9 cellular contexts compared by ENCODE assay signal in the genomic region with DNA sequence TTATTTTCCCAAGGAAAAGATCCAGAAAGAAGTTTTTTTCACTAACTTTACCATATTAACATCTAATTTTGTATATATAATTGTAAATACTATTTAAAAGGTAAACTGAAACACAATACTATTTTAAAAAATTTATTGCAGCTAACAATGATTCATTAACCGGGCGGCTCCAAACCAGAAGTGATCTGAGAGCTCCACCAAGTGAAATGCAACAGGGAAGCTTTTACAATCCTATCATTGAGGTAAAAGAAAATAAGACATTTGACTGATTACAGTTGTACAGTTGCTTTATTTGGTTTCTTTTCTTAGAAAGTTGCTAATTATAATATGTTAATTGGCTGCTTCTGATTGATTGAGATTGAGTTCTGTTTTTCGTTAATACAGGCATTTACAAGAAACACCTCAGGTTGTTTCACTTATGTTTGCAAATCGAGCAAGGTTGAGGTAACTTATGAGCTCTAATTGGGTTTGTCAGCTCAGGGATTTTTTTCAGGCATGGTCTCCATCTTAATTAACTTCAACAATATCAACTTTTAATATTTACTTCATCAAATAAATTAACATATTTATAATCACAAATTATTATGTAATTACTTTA.
DNase-seq lines count a peak whose midpoint lies in the region; ATAC-seq, FAIRE-seq and TF ChIP-seq lines count a peak whose summit lies in the region.
"Had no signal": no experiment of that assay in that cellular context is flagged by ENCODE, and none has a peak within 500 bp of the region (broad histone marks: within the 10 kb centered on the region; RNA-seq: fewer than 3 reads in every experiment).

No MANE protein-coding gene starts in this region.

- CTCF ChIA-PET in PC-3 (lab: Charles Lee): interaction anchor here (0.5 to 1.1 kb wide), 7 partner anchors 12 to 1151 kb away, joined by 3 to 4 read pairs (median 3); a partner anchor contains a TSS

- H3K4me3 Mint-ChIP-seq in activated T-helper 1 cell treated with anti-CD3 and anti-CD28 coated beads, Interleukin-12 subunit alpha, Interleukin-12 subunit beta, Interleukin-2, Interleukin-4 antibody, amounts not matched to agents 30 ng/mL and 10 ng/mL and 1 ng/mL, durations not matched to agents 14 hours and 24 hours and 36 hours: no peak overlapping the region
- H3K4me3 Mint-ChIP-seq: natural killer cell had no signal

- H3K9ac ChIP-seq in PC-3 (ENCODE audit: low read length): no peak overlapping the region

- H3K4me1 ChIP-seq in PC-3 (ENCODE audit: insufficient read depth, low read length) (peaks cover 4% of the 10 kb centered on the region; the same call in 1 of the 2 replicates), esophagus squamous epithelium (no peaks in the 10 kb centered on the region), small intestine (ENCODE audit: control insufficient read depth in 2 of 2, insufficient read depth in 1 of 2, low read depth in 1 of 2, low read length in 1 of 2) (no peaks in the 10 kb centered on the region)

- H3F3A ChIP-seq in PC-3 (ENCODE audit: low read length, unreplicated experiment): no peaks in the 10 kb centered on the region

- no peaks in the 10 kb centered on the region for H4K20me1 ChIP-seq in PC-3 (ENCODE audit: low read length)

- DNase-seq in NCI-H510A treated with DMSO at 0.1 percent for 48 hours (lab: John Stamatoyannopoulos, UW) (peak; percentile 13), NCI-H510A (lab: John Stamatoyannopoulos, UW) (no peak), PC-3 (peak; percentile 54), esophagus squamous epithelium (lab: John Stamatoyannopoulos, UW) (no peak), small intestine (peak; percentile 59)
- DNase-seq in activated T-helper 1 cell treated with anti-CD3 and anti-CD28 coated beads, Interleukin-12 subunit alpha, Interleukin-12 subunit beta, Interleukin-2, Interleukin-4 antibody, amounts not matched to agents 30 ng/mL and 10 ng/mL and 1 ng/mL, durations not matched to agents 14 hours and 24 hours and 36 hours (ENCODE audit: low spot score): no peak
- DNase-seq: natural killer cell had no signal

- ATAC-seq in PC-3 (peak; percentile 51), GM21526 (IDR thresholded peaks at IDR 0.05; ENCODE audit: low FRiP score, unreplicated experiment) (no peak), GM21360 (IDR thresholded peaks at IDR 0.05; ENCODE audit: unreplicated experiment) (no peak)
- ATAC-seq: natural killer cell had no signal

- peak; percentile 67 for TF ChIP-seq CTCF in PC-3 (conservative IDR thresholded peaks at IDR 0.05; ENCODE audit: low read depth, low read length)
- TF ChIP-seq CTCF in esophagus squamous epithelium (IDR thresholded peaks at IDR 0.05): peak in 4 of 6 experiments; percentile 14 to 47 (median 31)

- peaks cover 2% of the 10 kb centered on the region for H3K27me3 Mint-ChIP-seq in activated T-helper 1 cell treated with anti-CD3 and anti-CD28 coated beads, Interleukin-12 subunit alpha, Interleukin-12 subunit beta, Interleukin-2, Interleukin-4 antibody, amounts not matched to agents 30 ng/mL and 10 ng/mL and 1 ng/mL, durations not matched to agents 14 hours and 24 hours and 36 hours (ENCODE audit: insufficient read depth)

- WGBS in esophagus squamous epithelium, 2 donors: 33 to 40% methylated on average over 4 of the region's 4 CpGs
- 39 to 62% (median 42%) methylated on average over 4 of the region's 4 CpGs for WGBS in small intestine, 3 donors

- H3K4me2 ChIP-seq in PC-3 (ENCODE audit: low read length): no peak overlapping the region

- no TSS peak for BruUV-seq in PC-3 (replicated peaks; lab: Mats Ljungman, UMichigan)

- H3K27me3 ChIP-seq in PC-3 (ENCODE audit: low read length) (no peaks in the 10 kb centered on the region), esophagus squamous epithelium (no peaks in the 10 kb centered on the region), small intestine (ENCODE audit: control insufficient read depth in 2 of 2, insufficient read depth in 2 of 2, low read length in 2 of 2) (no peaks in the 10 kb centered on the region)

- H3K79me2 ChIP-seq in PC-3 (ENCODE audit: low read length): no peaks in the 10 kb centered on the region

- H3K9me2 ChIP-seq in PC-3 (replicated peaks; ENCODE audit: low read length): no peaks in the 10 kb centered on the region

- H3K4me1 Mint-ChIP-seq in activated T-helper 1 cell treated with anti-CD3 and anti-CD28 coated beads, Interleukin-12 subunit alpha, Interleukin-12 subunit beta, Interleukin-2, Interleukin-4 antibody, amounts not matched to agents 30 ng/mL and 10 ng/mL and 1 ng/mL, durations not matched to agents 14 hours and 24 hours and 36 hours (ENCODE audit: low read depth): no peaks in the 10 kb centered on the region
- H3K4me1 Mint-ChIP-seq: natural killer cell had no signal

- no peak for TF ChIP-seq POLR2A in esophagus squamous epithelium (IDR thresholded peaks at IDR 0.05)

- H3K27ac Mint-ChIP-seq in activated T-helper 1 cell treated with anti-CD3 and anti-CD28 coated beads, Interleukin-12 subunit alpha, Interleukin-12 subunit beta, Interleukin-2, Interleukin-4 antibody, amounts not matched to agents 30 ng/mL and 10 ng/mL and 1 ng/mL, durations not matched to agents 14 hours and 24 hours and 36 hours: no peak overlapping the region
- H3K27ac Mint-ChIP-seq: natural killer cell had no signal

- H3K27ac ChIP-seq in PC-3 (ENCODE audit: low read length) (no peak overlapping the region), esophagus squamous epithelium (no peak overlapping the region), small intestine (ENCODE audit: low read depth in 1 of 2, low read length in 1 of 2) (no peak overlapping the region)

- no peaks in the 10 kb centered on the region for H3K9me3 ChIP-seq in PC-3 (ENCODE audit: low read length)
- H3K9me3 ChIP-seq in esophagus squamous epithelium: no peaks in the 10 kb centered on the region
- H3K9me3 ChIP-seq in small intestine (ENCODE audit: control insufficient read depth, low read depth): no peaks in the 10 kb centered on the region

- no peaks in the 10 kb centered on the region for H3K36me3 Mint-ChIP-seq in activated T-helper 1 cell treated with anti-CD3 and anti-CD28 coated beads, Interleukin-12 subunit alpha, Interleukin-12 subunit beta, Interleukin-2, Interleukin-4 antibody, amounts not matched to agents 30 ng/mL and 10 ng/mL and 1 ng/mL, durations not matched to agents 14 hours and 24 hours and 36 hours (ENCODE audit: low read depth)
- H3K36me3 Mint-ChIP-seq: natural killer cell had no signal

- POLR2A ChIA-PET in PC-3 (lab: Charles Lee; ENCODE audit: unreplicated experiment): no interaction called here

- no peak overlapping the region for H2AFZ ChIP-seq in PC-3 (ENCODE audit: low read length)

- no peaks in the 10 kb centered on the region for H3K36me3 ChIP-seq in PC-3 (ENCODE audit: low read depth, low read length)
- no peaks in the 10 kb centered on the region for H3K36me3 ChIP-seq in esophagus squamous epithelium
- H3K36me3 ChIP-seq in small intestine (ENCODE audit: control insufficient read depth in 2 of 2, insufficient read depth in 2 of 2, low read length in 2 of 2): no peaks in the 10 kb centered on the region

- H3K4me3 ChIP-seq in PC-3 (ENCODE audit: low read length): no peak overlapping the region
- H3K4me3 ChIP-seq in esophagus squamous epithelium: no peak overlapping the region
- no peak overlapping the region for H3K4me3 ChIP-seq in small intestine (ENCODE audit: low read depth in 1 of 2, low read length in 2 of 2)

- intact Hi-C loops in PC-3 (cut with micrococcal nuclease) (loop anchor here (1.0 to 10.0 kb wide), 5 partner anchors 104 to 596 kb away; no protein-coding TSS in a partner anchor), esophagus squamous epithelium (cut with DNase I) (no loop called here)
- intact Hi-C loops in activated T-helper 1 cell treated with anti-CD3 and anti-CD28 coated beads, Interleukin-12 subunit alpha, Interleukin-12 subunit beta, Interleukin-2, Interleukin-4 antibody, amounts not matched to agents 30 ng/mL and 10 ng/mL and 1 ng/mL, durations not matched to agents 14 hours and 24 hours and 36 hours (cut with micrococcal nuclease): no loop called here

- FAIRE-seq in small intestine (lab: Jason Lieb, UNC): no peak

- no peaks in the 10 kb centered on the region for H3K9me3 Mint-ChIP-seq in activated T-helper 1 cell treated with anti-CD3 and anti-CD28 coated beads, Interleukin-12 subunit alpha, Interleukin-12 subunit beta, Interleukin-2, Interleukin-4 antibody, amounts not matched to agents 30 ng/mL and 10 ng/mL and 1 ng/mL, durations not matched to agents 14 hours and 24 hours and 36 hours

Comparison
In these comparisons a context has a peak if more than half of its experiments do, and no peak if none do; other contexts are left out.
1. DNase-seq: peak in NCI-H510A treated with DMSO at 0.1 percent for 48 hours (single experiment), PC-3 (single experiment) and small intestine (single experiment); none in NCI-H510A (single experiment), esophagus squamous epithelium (single experiment) and activated T-helper 1 cell treated with anti-CD3 and anti-CD28 coated beads, Interleukin-12 subunit alpha, Interleukin-12 subunit beta, Interleukin-2, Interleukin-4 antibody, amounts not matched to agents 30 ng/mL and 10 ng/mL and 1 ng/mL, durations not matched to agents 14 hours and 24 hours and 36 hours (single experiment).